ENCODE assay signal across 8 cellular contexts in genomic region chr1:25239681-25240541, GRCh38. TPM values are rescaled to one million over a fixed set of nuclear protein-coding genes. Genes with fewer than 3 reads are reported as not detected.
DNase-seq lines count a peak whose midpoint lies in the region; ATAC-seq and TF ChIP-seq lines count a peak whose summit lies in the region.

No MANE protein-coding gene starts in this region.

- H3K27ac Mint-ChIP-seq in neural crest cell (ENCODE audit: unreplicated experiment): peak overlapping the region; percentile 94

- H3K4me1 Mint-ChIP-seq in neural crest cell: peaks cover 20% of the 10 kb centered on the region

- H3K4me3 ChIP-seq in GM23248 (peak overlapping the region; percentile 62), RWPE2 (ENCODE audit: severe bottlenecking) (peak overlapping the region; percentile 31), fibroblast of villous mesenchyme (ENCODE audit: low read depth, low read length) (peak overlapping the region; percentile 59), stomach (peak overlapping the region; percentile 40 to 55 (median 50))

- H3K27ac ChIP-seq in GM23248: peak overlapping the region; percentile 73
- H3K27ac ChIP-seq in RWPE2 (ENCODE audit: poor library complexity, severe bottlenecking): peak overlapping the region; percentile 85
- peak overlapping the region; percentile 88 to 96 (median 91) for H3K27ac ChIP-seq in stomach

- H3F3A ChIP-seq in GM23248 (ENCODE audit: insufficient read depth): peaks cover 81% of the 10 kb centered on the region

- H3K9me3 ChIP-seq in GM23248 (ENCODE audit: low read depth) (no peaks in the 10 kb centered on the region), RWPE2 (ENCODE audit: severe bottlenecking) (no peaks in the 10 kb centered on the region), stomach (no peaks in the 10 kb centered on the region)

- no peaks in the 10 kb centered on the region for H3K9me3 Mint-ChIP-seq in neural crest cell

- in situ Hi-C loops in GM23248 (cut with MboI): loop anchor here (25.0 kb wide), 1 partner anchor 572 kb away; the partner anchor contains the start of genes MTFR1L and SELENON

- DNase-seq in Daoy (ENCODE audit: low read depth) (peak; percentile 89), GM23248 (peak; percentile 94), LHCN-M2 (ENCODE audit: low read depth) (peak; percentile 90), RWPE2 (ENCODE audit: low spot score) (peak; percentile 92), fibroblast of villous mesenchyme (ENCODE audit: low read depth) (peak; percentile 93), neural crest cell (ENCODE audit: low read depth, low spot score) (peak; percentile 74), stomach (peak; percentile 91)
- peak; percentile 76 for DNase-seq in activated effector memory CD4-positive, alpha-beta T cell treated with Interleukin-2 at 50 U/mL for 16 hours

- H3K4me1 ChIP-seq in GM23248 (ENCODE audit: insufficient read depth): peaks cover 59% of the 10 kb centered on the region
- H3K4me1 ChIP-seq in RWPE2 (ENCODE audit: insufficient read depth, poor library complexity, severe bottlenecking): peaks cover 4% of the 10 kb centered on the region
- H3K4me1 ChIP-seq in stomach: peaks cover 25 to 90% (median 56%) of the 10 kb centered on the region in 4 donors

- H3K9me2 ChIP-seq in GM23248 (ENCODE audit: insufficient read depth): no peaks in the 10 kb centered on the region

- H3K9ac ChIP-seq in GM23248: peak overlapping the region; percentile 74

- peak overlapping the region; percentile 88 for H3K4me2 ChIP-seq in GM23248 (ENCODE audit: unreplicated experiment)

- no peaks in the 10 kb centered on the region for H3K27me3 Mint-ChIP-seq in neural crest cell (ENCODE audit: low read depth)

- no peak for TF ChIP-seq EP300 in stomach (IDR thresholded peaks at IDR 0.05)

- intact Hi-C loops in stomach (cut with DNase I; ENCODE audit: low total_unique reads): no loop called here

- H3K36me3 Mint-ChIP-seq in neural crest cell (ENCODE audit: low read depth): peaks cover 5% of the 10 kb centered on the region

- H3K27me3 ChIP-seq in GM23248 (replicated peaks; ENCODE audit: insufficient read depth) (no peaks in the 10 kb centered on the region), RWPE2 (ENCODE audit: insufficient read depth, poor library complexity, severe bottlenecking) (no peaks in the 10 kb centered on the region), stomach (no peaks in the 10 kb centered on the region)

- peaks cover 8% of the 10 kb centered on the region; the same call in 1 of the 2 replicates for H4K20me1 ChIP-seq in GM23248 (ENCODE audit: insufficient read depth)

- WGBS in GM23248 (ENCODE audit: low coverage in 1 of 2, low lambda C conversion rate in 2 of 2, missing lambda C conversion rate in 2 of 2), 2 experiments: 2 to 3% methylated on average over 41 of the region's 41 CpGs
- 1 to 2% (median 1%) methylated on average over 18 to 41 of the region's 41 CpGs for WGBS in stomach, 5 donors

- peak overlapping the region; percentile 95 for H3K4me3 Mint-ChIP-seq in neural crest cell

- TF ChIP-seq CTCF in RWPE2 (IDR thresholded peaks at IDR 0.05; ENCODE audit: poor library complexity, severe bottlenecking) (peak; percentile 62), fibroblast of villous mesenchyme (IDR thresholded peaks at IDR 0.05; ENCODE audit: insufficient read depth, low read depth, low read length) (peak; percentile 65), neural crest cell (conservative IDR thresholded peaks at IDR 0.05) (peak; percentile 75), stomach (IDR thresholded peaks at IDR 0.05) (peak in 5 of 7 experiments; percentile 26 to 64 (median 46))

- H3K36me3 ChIP-seq in GM23248 (ENCODE audit: low read depth) (peaks cover 37% of the 10 kb centered on the region), RWPE2 (ENCODE audit: low read depth) (peaks cover 46% of the 10 kb centered on the region), stomach (peaks cover 32 to 46% (median 42%) of the 10 kb centered on the region in 4 donors)

- peak overlapping the region; percentile 63 for H2AFZ ChIP-seq in GM23248

- TF ChIP-seq POLR2A in stomach (IDR thresholded peaks at IDR 0.05): peak in 1 of 4 donors; percentile 8

- peaks cover 47% of the 10 kb centered on the region for H3K79me2 ChIP-seq in GM23248 (ENCODE audit: insufficient read depth)

- ATAC-seq in RWPE2 (ENCODE audit: low read depth): peak; percentile 92

RNA-seq across cellular contexts. Expression of gene RSRP1, which starts 7.3 kb away (rescaled TPM):
- total RNA-seq in Daoy (2014; rRNA removed; shearing (Covaris generic)): 39.2 and 50.6 TPM in 2 replicates
- total RNA-seq in GM23248 (2014; rRNA removed; shearing (Covaris generic)): 138 and 139 TPM in 2 replicates
- polyA plus RNA-seq in GM23248 (2016; fragmentation: Nextera tagmentation; extraction: Ambion mirVana) (86.8 and 113 TPM in 2 replicates), stomach (100 to 1,000 TPM in 1 of 3 donors, 10 to 100 TPM in 2; 12.8 to 211 (median 44.2) TPM)
- total RNA-seq in LHCN-M2 (2014; rRNA removed) (65.3 and 75.0 TPM in 2 replicates), fibroblast of villous mesenchyme (95.7 and 160 TPM in 2 replicates), neural crest cell (60.4 and 74.2 TPM in 2 replicates), stomach (100 to 1,000 TPM in 4 of 5 donors, 10 to 100 TPM in 1; 95.8 to 476 (median 158) TPM)
- polyA plus RNA-seq in LHCN-M2 (2012): 15.5 TPM

RNA-seq across cellular contexts. Expression of gene SYF2, which starts 7.6 kb away (rescaled TPM):
- 58.2 and 95.6 TPM in 2 replicates for total RNA-seq in Daoy (2014; rRNA removed; shearing (Covaris generic))
- 31.7 and 50.3 TPM in 2 replicates for total RNA-seq in GM23248 (2014; rRNA removed; shearing (Covaris generic))
- 39.9 and 40.5 TPM in 2 replicates for polyA plus RNA-seq in GM23248 (2016; fragmentation: Nextera tagmentation; extraction: Ambion mirVana)
- total RNA-seq in LHCN-M2 (2014; rRNA removed): 50.4 and 52.6 TPM in 2 replicates
- 29.5 TPM for polyA plus RNA-seq in LHCN-M2 (2012)
- 19.3 and 28.9 TPM in 2 replicates for total RNA-seq in fibroblast of villous mesenchyme
- 26.3 and 26.5 TPM in 2 replicates for total RNA-seq in neural crest cell
- 10 to 100 TPM; 17.9 to 57.3 (median 29.8) TPM for total RNA-seq in stomach
- 100 to 1,000 TPM in 1 of 3 donors, 10 to 100 TPM in 2; 71.1 to 146 (median 85.2) TPM for polyA plus RNA-seq in stomach

RNA-seq across cellular contexts. Expression of gene RHD, which starts 32.4 kb away (rescaled TPM):
- total RNA-seq in Daoy (2014; rRNA removed; shearing (Covaris generic)): not detected in 2 replicates
- total RNA-seq in GM23248 (2014; rRNA removed; shearing (Covaris generic)): 0.25 TPM in 1 of 2 replicates, not detected in the other
- polyA plus RNA-seq in GM23248 (2016; fragmentation: Nextera tagmentation; extraction: Ambion mirVana): 0.32 and 0.33 TPM in 2 replicates
- not detected in 2 replicates for total RNA-seq in LHCN-M2 (2014; rRNA removed)
- not detected for polyA plus RNA-seq in LHCN-M2 (2012)
- total RNA-seq in fibroblast of villous mesenchyme: not detected in 2 replicates
- 0.07 TPM in 1 of 2 replicates, not detected in the other for total RNA-seq in neural crest cell
- total RNA-seq in stomach: under 1 TPM in 1 of 5 donors, not detected in 4; 0.18 TPM
- not detected for polyA plus RNA-seq in stomach

Comparison
In these comparisons a context has a peak if more than half of its experiments do, and no peak if none do; other contexts are left out.
1. Peak in every context shown above with its lines: DNase-seq, ATAC-seq, H3K4me3 ChIP-seq and H3K27ac ChIP-seq.